Comparison of ENCODE assay signal across 14 cellular contexts in genomic region chr9:6575324-6575758, GRCh38.
A peak's percentile ranks its signal among the peaks of the same experiment; 100 is the strongest.
DNase-seq lines count a peak whose midpoint lies in the region; ATAC-seq and TF ChIP-seq lines count a peak whose summit lies in the region.
"Had no signal": no experiment of that assay in that cellular context is flagged by ENCODE, and none has a peak within 500 bp of the region (broad histone marks: within the 10 kb centered on the region; RNA-seq: fewer than 3 reads in every experiment).

No MANE protein-coding gene starts in this region.

- peak; percentile 71 for ATAC-seq in GM18873 (IDR thresholded peaks at IDR 0.05; ENCODE audit: low FRiP score, unreplicated experiment)
- ATAC-seq in GM21723 (IDR thresholded peaks at IDR 0.05; ENCODE audit: unreplicated experiment) = peak; percentile 86
- peak; percentile 80 for ATAC-seq in HG03280 (IDR thresholded peaks at IDR 0.05; ENCODE audit: unreplicated experiment)
- ATAC-seq in esophagus mucosa = peak; percentile 43
- no peak for ATAC-seq in CD4-positive, alpha-beta T cell (ENCODE audit: poor library complexity)
- no peak for ATAC-seq in right lobe of liver
- ATAC-seq: activated CD4-positive, alpha-beta T cell treated with anti-CD3 and anti-CD28 coated beads for 36 hours had no signal

- no peaks in the 10 kb centered on the region for H3K79me2 ChIP-seq in neural progenitor cell (ENCODE audit: low read depth)

- WGBS in right lobe of liver (ENCODE audit: insufficient coverage, low coverage, low lambda C conversion rate, missing lambda C conversion rate) = 63% methylated on average over 2 of the region's 2 CpGs

- TF ChIP-seq POLR2A in right lobe of liver (IDR thresholded peaks at IDR 0.05) = no peak

- no peaks in the 10 kb centered on the region for H3K9me3 Mint-ChIP-seq in CD4-positive, alpha-beta T cell
- H3K9me3 Mint-ChIP-seq in neural progenitor cell = no peaks in the 10 kb centered on the region
- no peaks in the 10 kb centered on the region for H3K9me3 Mint-ChIP-seq in activated CD4-positive, alpha-beta T cell treated with anti-CD3 and anti-CD28 coated beads, Interleukin-2, amount 10 ng/mL, durations not matched to agents 7 days and 5 days
- H3K9me3 Mint-ChIP-seq: activated naive CD8-positive, alpha-beta T cell treated with anti-CD3 and anti-CD28 coated beads, Interleukin-2, amount 10 ng/mL, durations not matched to agents 7 days and 5 days; immature natural killer cell had no signal

- H3K4me2 ChIP-seq in neural progenitor cell = no peak overlapping the region

- H3K27ac Mint-ChIP-seq in CD4-positive, alpha-beta T cell = no peak overlapping the region
- H3K27ac Mint-ChIP-seq in neural progenitor cell = no peak overlapping the region
- H3K27ac Mint-ChIP-seq in activated CD4-positive, alpha-beta T cell treated with anti-CD3 and anti-CD28 coated beads, Interleukin-2, amount 10 ng/mL, durations not matched to agents 7 days and 5 days = no peak overlapping the region
- H3K27ac Mint-ChIP-seq: activated CD4-positive, alpha-beta T cell treated with anti-CD3 and anti-CD28 coated beads for 36 hours; activated naive CD8-positive, alpha-beta T cell treated with anti-CD3 and anti-CD28 coated beads, Interleukin-2, amount 10 ng/mL, durations not matched to agents 7 days and 5 days; immature natural killer cell had no signal

- H3K4me3 ChIP-seq in neural progenitor cell = no peak overlapping the region
- H3K4me3 ChIP-seq in right lobe of liver = no peak overlapping the region
- H3K4me3 ChIP-seq: testis had no signal

- peaks cover 19% of the 10 kb centered on the region for H3K27me3 Mint-ChIP-seq in CD4-positive, alpha-beta T cell
- peaks cover 3% of the 10 kb centered on the region for H3K27me3 Mint-ChIP-seq in neural progenitor cell (ENCODE audit: insufficient read depth, low read depth)
- H3K27me3 Mint-ChIP-seq in activated CD4-positive, alpha-beta T cell treated with anti-CD3 and anti-CD28 coated beads, Interleukin-2, amount 10 ng/mL, durations not matched to agents 7 days and 5 days = peaks cover 7% of the 10 kb centered on the region

- no peak overlapping the region for H2AFZ ChIP-seq in neural progenitor cell (replicated peaks)

- H3K9me3 ChIP-seq in CD4-positive, alpha-beta T cell (ENCODE audit: control insufficient read depth, low read length) = no peaks in the 10 kb centered on the region
- no peaks in the 10 kb centered on the region for H3K9me3 ChIP-seq in neural progenitor cell (ENCODE audit: low read depth)
- H3K9me3 ChIP-seq in right lobe of liver = no peaks in the 10 kb centered on the region
- H3K9me3 ChIP-seq: testis had no signal

- CTCF ChIA-PET in CD4-positive, alpha-beta T cell (lab: Charles Lee) = no interaction called here
- CTCF ChIA-PET in activated CD4-positive, alpha-beta T cell treated with anti-CD3 and anti-CD28 coated beads, Interleukin-2, amount 10 ng/mL, durations not matched to agents 7 days and 5 days (lab: Charles Lee) = interaction anchor here (1.1 to 1.3 kb wide), 2 partner anchors 10 to 220 kb away, joined by 3 read pairs; no protein-coding TSS in a partner anchor

- no peaks in the 10 kb centered on the region for H4K20me1 ChIP-seq in neural progenitor cell (ENCODE audit: low read depth)

- no peak for TF ChIP-seq CTCF in CD4-positive, alpha-beta T cell (IDR thresholded peaks at IDR 0.05)
- TF ChIP-seq CTCF in neural progenitor cell (IDR thresholded peaks at IDR 0.05) (no peak), right lobe of liver (IDR thresholded peaks at IDR 0.05) (no peak)

- H3K4me1 Mint-ChIP-seq in CD4-positive, alpha-beta T cell (ENCODE audit: low read depth) = no peaks in the 10 kb centered on the region
- H3K4me1 Mint-ChIP-seq in neural progenitor cell = peaks cover 16% of the 10 kb centered on the region
- no peaks in the 10 kb centered on the region for H3K4me1 Mint-ChIP-seq in activated CD4-positive, alpha-beta T cell treated with anti-CD3 and anti-CD28 coated beads, Interleukin-2, amount 10 ng/mL, durations not matched to agents 7 days and 5 days
- H3K4me1 Mint-ChIP-seq: activated CD4-positive, alpha-beta T cell treated with anti-CD3 and anti-CD28 coated beads for 36 hours; activated naive CD8-positive, alpha-beta T cell treated with anti-CD3 and anti-CD28 coated beads, Interleukin-2, amount 10 ng/mL, durations not matched to agents 7 days and 5 days; immature natural killer cell had no signal

- intact Hi-C loops in CD4-positive, alpha-beta T cell (cut with DNase I, micrococcal nuclease) = no loop called here
- intact Hi-C loops in right lobe of liver (cut with DNase I) = no loop called here

- H3K4me1 ChIP-seq in neural progenitor cell (peaks cover 9% of the 10 kb centered on the region), right lobe of liver (no peaks in the 10 kb centered on the region)
- H3K4me1 ChIP-seq: testis had no signal

- H3F3A ChIP-seq in neural progenitor cell (ENCODE audit: low read depth) = no peaks in the 10 kb centered on the region

- H3K36me3 ChIP-seq in neural progenitor cell (no peaks in the 10 kb centered on the region), right lobe of liver (no peaks in the 10 kb centered on the region)

- no peaks in the 10 kb centered on the region for H3K36me3 Mint-ChIP-seq in CD4-positive, alpha-beta T cell (ENCODE audit: low read depth)
- H3K36me3 Mint-ChIP-seq in neural progenitor cell = peaks cover 7% of the 10 kb centered on the region
- H3K36me3 Mint-ChIP-seq in activated CD4-positive, alpha-beta T cell treated with anti-CD3 and anti-CD28 coated beads, Interleukin-2, amount 10 ng/mL, durations not matched to agents 7 days and 5 days (ENCODE audit: low read depth) = no peaks in the 10 kb centered on the region
- H3K36me3 Mint-ChIP-seq: activated naive CD8-positive, alpha-beta T cell treated with anti-CD3 and anti-CD28 coated beads, Interleukin-2, amount 10 ng/mL, durations not matched to agents 7 days and 5 days; immature natural killer cell had no signal

- H3K4me3 Mint-ChIP-seq in CD4-positive, alpha-beta T cell = no peak overlapping the region
- H3K4me3 Mint-ChIP-seq in neural progenitor cell = no peak overlapping the region
- no peak overlapping the region for H3K4me3 Mint-ChIP-seq in activated CD4-positive, alpha-beta T cell treated with anti-CD3 and anti-CD28 coated beads, Interleukin-2, amount 10 ng/mL, durations not matched to agents 7 days and 5 days
- H3K4me3 Mint-ChIP-seq: activated CD4-positive, alpha-beta T cell treated with anti-CD3 and anti-CD28 coated beads for 36 hours; activated naive CD8-positive, alpha-beta T cell treated with anti-CD3 and anti-CD28 coated beads, Interleukin-2, amount 10 ng/mL, durations not matched to agents 7 days and 5 days; immature natural killer cell had no signal

- H3K27ac ChIP-seq in CD4-positive, alpha-beta T cell (ENCODE audit: low read depth, low read length) = no peak overlapping the region
- no peak overlapping the region for H3K27ac ChIP-seq in neural progenitor cell
- H3K27ac ChIP-seq in right lobe of liver = no peak overlapping the region
- H3K27ac ChIP-seq: testis had no signal

- DNase-seq in CD4-positive, alpha-beta T cell = no peak
- DNase-seq in neural progenitor cell (ENCODE audit: low spot score) (no peak), right lobe of liver (no peak)
- no peak for DNase-seq in activated CD4-positive, alpha-beta T cell treated with anti-CD3 and anti-CD28 coated beads, Interleukin-2, amount 10 ng/mL, durations not matched to agents 7 days and 5 days
- DNase-seq: activated CD4-positive, alpha-beta T cell treated with anti-CD3 and anti-CD28 coated beads for 36 hours; activated naive CD8-positive, alpha-beta T cell treated with anti-CD3 and anti-CD28 coated beads, Interleukin-2, amount 10 ng/mL, durations not matched to agents 7 days and 5 days; immature natural killer cell; NCI-H1092; SHP77; testis had no signal

- no peak overlapping the region for H3K9ac ChIP-seq in neural progenitor cell

- no peaks in the 10 kb centered on the region for H3K27me3 ChIP-seq in CD4-positive, alpha-beta T cell (ENCODE audit: control insufficient read depth, insufficient read depth, low read length)
- no peaks in the 10 kb centered on the region for H3K27me3 ChIP-seq in neural progenitor cell
- no peaks in the 10 kb centered on the region for H3K27me3 ChIP-seq in right lobe of liver
- H3K27me3 ChIP-seq: testis had no signal

- POLR2A ChIA-PET in CD4-positive, alpha-beta T cell (lab: Charles Lee) = no interaction called here
- POLR2A ChIA-PET in activated CD4-positive, alpha-beta T cell treated with anti-CD3 and anti-CD28 coated beads, Interleukin-2, amount 10 ng/mL, durations not matched to agents 7 days and 5 days (lab: Charles Lee) = no interaction called here

Comparison
In these comparisons a context has a peak if more than half of its experiments do, and no peak if none do; other contexts are left out.
1. ATAC-seq: peak in GM18873 (single experiment), GM21723 (single experiment), HG03280 (single experiment) and esophagus mucosa (single experiment); none in CD4-positive, alpha-beta T cell (single experiment) and right lobe of liver (0 of 4).